ENCODE assay signal across 11 cellular contexts in the genomic region with DNA sequence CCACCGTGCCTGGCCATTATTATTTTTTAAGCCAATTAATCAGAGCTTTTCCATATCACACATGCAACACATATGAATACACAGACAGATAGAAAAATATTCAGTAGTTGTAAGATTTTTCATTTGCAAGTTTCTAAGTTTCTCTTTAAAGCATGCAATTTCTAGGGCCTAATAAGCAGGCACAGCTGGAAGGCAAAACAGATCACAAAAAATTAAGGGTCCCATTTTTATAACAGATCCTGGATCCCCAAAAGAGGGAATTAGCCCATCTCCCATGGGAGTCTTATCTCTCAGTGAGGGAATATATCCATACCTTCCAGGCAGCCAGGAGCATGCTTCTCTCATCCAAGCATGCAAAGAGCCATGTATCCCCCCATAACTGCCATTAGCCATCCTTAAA. TPM values are rescaled to one million over a fixed set of nuclear protein-coding genes. Genes with fewer than 3 reads are reported as not detected.
"Had no signal": no experiment of that assay in that cellular context is flagged by ENCODE, and none has a peak within 500 bp of the region (broad histone marks: within the 10 kb centered on the region; RNA-seq: fewer than 3 reads in every experiment).

No MANE protein-coding gene starts in this region.

- H3K4me3 ChIP-seq: GM23248, GM23338, HAP-1 had no signal

- H3K27ac ChIP-seq: GM23248 had no signal

- FAIRE-seq: H1, H54 had no signal

- H3K36me3 ChIP-seq: HAP-1 had no signal

- H3K27ac Mint-ChIP-seq: GM23338, H9, HFFc6 had no signal

- DNase-seq: GM23248, GOT3, H7, H9, HCEC 1CT, HFFc6 had no signal

- ATAC-seq: GM23338, HCT116 had no signal

- H3K4me2 ChIP-seq: GM23338 had no signal

- H3K4me1 ChIP-seq: HAP-1 had no signal

- H3K9me3 ChIP-seq: HAP-1 had no signal

- H3K4me3 Mint-ChIP-seq: GM23338, H9, HFFc6 had no signal

- H3K9ac ChIP-seq: GM23248 had no signal

- H2AFZ ChIP-seq: GM23248, GM23338 had no signal

- H3K4me1 Mint-ChIP-seq: GM23338, H9 had no signal

RNA-seq across cellular contexts. Expression of a gene that starts 31.2 kb away (rescaled TPM):
- total RNA-seq: H7 had no signal
